8 cellular contexts compared by ENCODE assay signal in the genomic region with DNA sequence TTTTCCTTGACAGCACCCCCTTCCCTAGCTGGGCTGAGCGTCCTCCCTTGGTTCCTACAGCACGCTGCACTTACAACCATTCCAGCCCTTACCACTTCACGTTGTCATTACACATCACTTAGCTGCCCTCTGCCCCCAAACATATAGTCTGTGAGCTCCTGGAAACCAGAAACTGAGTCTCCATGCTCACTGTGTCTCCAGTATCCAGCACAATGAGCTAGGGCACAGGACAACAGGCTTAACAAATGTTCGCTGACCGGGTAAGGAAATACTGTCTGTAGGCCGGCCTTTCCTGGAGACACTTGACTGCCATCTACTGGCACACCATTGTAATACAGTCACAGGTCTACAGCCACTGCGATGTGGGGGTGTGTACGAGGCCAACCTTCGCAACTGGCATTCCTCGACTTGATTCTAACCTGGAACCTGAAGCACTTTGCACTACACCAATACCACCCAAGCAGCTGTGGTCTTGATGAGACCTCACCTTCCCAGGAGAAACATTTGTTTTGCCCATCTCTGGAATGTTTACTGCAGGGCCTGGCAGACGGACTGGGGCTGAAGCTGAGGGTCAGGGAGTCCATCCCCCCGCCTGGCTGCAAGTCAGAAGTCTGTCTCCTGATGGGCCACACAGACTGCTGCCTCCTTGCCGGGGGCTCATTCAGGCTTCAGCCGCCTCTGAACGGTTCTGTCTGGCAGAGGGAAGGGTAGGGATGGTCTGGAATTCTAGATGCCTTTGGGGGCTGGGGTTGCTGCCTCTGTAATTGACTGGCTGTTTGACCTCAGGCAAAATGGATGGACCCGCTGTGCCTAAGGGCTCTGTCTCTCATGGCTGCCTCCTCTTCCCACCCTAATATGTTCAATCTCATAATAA.
A peak's percentile ranks its signal among the peaks of the same experiment; 100 is the strongest.
DNase-seq lines count a peak whose midpoint lies in the region; ATAC-seq and TF ChIP-seq lines count a peak whose summit lies in the region.

No MANE protein-coding gene starts in this region.

- no peaks in the 10 kb centered on the region for H3K9me3 ChIP-seq in CD4-positive, alpha-beta T cell (ENCODE audit: control insufficient read depth, low read length)
- no peaks in the 10 kb centered on the region for H3K9me3 ChIP-seq in parathyroid adenoma (ENCODE audit: control insufficient read depth, low read length)

- H3K27ac ChIP-seq in CD4-positive, alpha-beta T cell (ENCODE audit: low read depth, low read length) = no peak overlapping the region
- H3K27ac ChIP-seq in HL-60 (replicated peaks) = no peak overlapping the region
- peak overlapping the region; percentile 83 for H3K27ac ChIP-seq in parathyroid adenoma

- H3K9ac ChIP-seq in parathyroid adenoma = no peak overlapping the region

- intact Hi-C loops in CD4-positive, alpha-beta T cell (cut with DNase I, micrococcal nuclease) = loop anchor here (1.0 to 5.0 kb wide), 3 partner anchors 149 to 459 kb away; no protein-coding TSS in a partner anchor
- intact Hi-C loops in Right ventricle myocardium superior (cut with DNase I) = loop anchor here (5.0 kb wide), 3 partner anchors 59 to 454 kb away; partner anchors contain the start of gene TIMP3

- H3K27me3 Mint-ChIP-seq in CD4-positive, alpha-beta T cell = peaks cover 4% of the 10 kb centered on the region
- peaks cover 5% of the 10 kb centered on the region for H3K27me3 Mint-ChIP-seq in activated naive CD8-positive, alpha-beta T cell treated with anti-CD3 and anti-CD28 coated beads, Interleukin-2, amount 10 ng/mL, durations not matched to agents 7 days and 5 days

- peaks cover 28% of the 10 kb centered on the region for H3K4me1 ChIP-seq in parathyroid adenoma

- H3K36me3 Mint-ChIP-seq in CD4-positive, alpha-beta T cell (ENCODE audit: low read depth) = no peaks in the 10 kb centered on the region
- no peaks in the 10 kb centered on the region for H3K36me3 Mint-ChIP-seq in activated naive CD8-positive, alpha-beta T cell treated with anti-CD3 and anti-CD28 coated beads, Interleukin-2, amount 10 ng/mL, durations not matched to agents 7 days and 5 days

- TF ChIP-seq CTCF in CD4-positive, alpha-beta T cell (IDR thresholded peaks at IDR 0.05) = peak; percentile 55
- TF ChIP-seq CTCF in HL-60 (IDR thresholded peaks at IDR 0.05; ENCODE audit: insufficient read depth, low read length) (peak; percentile 82), parathyroid adenoma (IDR thresholded peaks at IDR 0.05) (peak; percentile 79)

- DNase-seq in CD4-positive, alpha-beta T cell = peak in 9 of 10 experiments; percentile 1 to 36 (median 8)
- DNase-seq in HL-60 (ENCODE audit: low read depth in 1 of 2, low spot score in 1 of 2) (peak; percentile 24 to 64), OCI-M2 (lab: John Stamatoyannopoulos, UW; ENCODE audit: unreplicated experiment) (peak; percentile 9), Right ventricle myocardium superior (peak; percentile 52)
- DNase-seq in activated naive CD8-positive, alpha-beta T cell treated with anti-CD3 and anti-CD28 coated beads, Interleukin-2, amount 10 ng/mL, durations not matched to agents 7 days and 5 days = peak; percentile 35

- H3K79me2 ChIP-seq in parathyroid adenoma = no peaks in the 10 kb centered on the region

- no peak overlapping the region for H3K4me3 Mint-ChIP-seq in CD4-positive, alpha-beta T cell
- H3K4me3 Mint-ChIP-seq in activated naive CD8-positive, alpha-beta T cell treated with anti-CD3 and anti-CD28 coated beads, Interleukin-2, amount 10 ng/mL, durations not matched to agents 7 days and 5 days = no peak overlapping the region

- H3K4me1 Mint-ChIP-seq in CD4-positive, alpha-beta T cell (ENCODE audit: low read depth) = no peaks in the 10 kb centered on the region
- no peaks in the 10 kb centered on the region for H3K4me1 Mint-ChIP-seq in activated naive CD8-positive, alpha-beta T cell treated with anti-CD3 and anti-CD28 coated beads, Interleukin-2, amount 10 ng/mL, durations not matched to agents 7 days and 5 days

- H3K9me3 Mint-ChIP-seq in CD4-positive, alpha-beta T cell = no peaks in the 10 kb centered on the region
- H3K9me3 Mint-ChIP-seq in activated naive CD8-positive, alpha-beta T cell treated with anti-CD3 and anti-CD28 coated beads, Interleukin-2, amount 10 ng/mL, durations not matched to agents 7 days and 5 days = no peaks in the 10 kb centered on the region

- H3K27me3 ChIP-seq in CD4-positive, alpha-beta T cell (ENCODE audit: control insufficient read depth, insufficient read depth, low read length) = no peaks in the 10 kb centered on the region
- H3K27me3 ChIP-seq in HL-60 (ENCODE audit: insufficient read depth, poor library complexity, severe bottlenecking) = no peaks in the 10 kb centered on the region
- no peaks in the 10 kb centered on the region for H3K27me3 ChIP-seq in parathyroid adenoma (ENCODE audit: control insufficient read depth, insufficient read depth, low read length)

- H3K27ac Mint-ChIP-seq in CD4-positive, alpha-beta T cell = no peak overlapping the region
- H3K27ac Mint-ChIP-seq in activated naive CD8-positive, alpha-beta T cell treated with anti-CD3 and anti-CD28 coated beads, Interleukin-2, amount 10 ng/mL, durations not matched to agents 7 days and 5 days = no peak overlapping the region

- peak overlapping the region; percentile 41 for H3K4me2 ChIP-seq in parathyroid adenoma (ENCODE audit: low read length)

- peak overlapping the region; percentile 72 for H2AFZ ChIP-seq in parathyroid adenoma

- POLR2A ChIA-PET in CD4-positive, alpha-beta T cell (lab: Charles Lee) = no interaction called here
- POLR2A ChIA-PET in activated naive CD8-positive, alpha-beta T cell treated with anti-CD3 and anti-CD28 coated beads, Interleukin-2, amount 10 ng/mL, durations not matched to agents 7 days and 5 days (lab: Charles Lee) = no interaction called here

- H3K4me3 ChIP-seq in HL-60 (replicated peaks; ENCODE audit: insufficient read depth, low read length) (no peak overlapping the region), parathyroid adenoma (ENCODE audit: low read depth, low read length) (peak overlapping the region; percentile 7)

- no peak for ATAC-seq in CD4-positive, alpha-beta T cell (ENCODE audit: poor library complexity)
- ATAC-seq in activated naive CD8-positive, alpha-beta T cell treated with anti-CD3 and anti-CD28 coated beads, Interleukin-2, amount 10 ng/mL, durations not matched to agents 7 days and 5 days (ENCODE audit: low read depth) = peak; percentile 60
- ATAC-seq in Right ventricle myocardium superior (ENCODE audit: poor library complexity) (peak; percentile 97), HG02798 (IDR thresholded peaks at IDR 0.05; ENCODE audit: poor library complexity, unreplicated experiment) (no peak), GM19455 (IDR thresholded peaks at IDR 0.05; ENCODE audit: unreplicated experiment) (no peak)

- H3K36me3 ChIP-seq in parathyroid adenoma (ENCODE audit: control insufficient read depth, insufficient read depth, low read length) = no peaks in the 10 kb centered on the region

- CTCF ChIA-PET in CD4-positive, alpha-beta T cell (lab: Charles Lee) = no interaction called here

Comparison
In these comparisons a context has a peak if more than half of its experiments do, and no peak if none do; other contexts are left out.
1. ATAC-seq: peak in activated naive CD8-positive, alpha-beta T cell treated with anti-CD3 and anti-CD28 coated beads, Interleukin-2, amount 10 ng/mL, durations not matched to agents 7 days and 5 days (single experiment) and Right ventricle myocardium superior (single experiment); none in CD4-positive, alpha-beta T cell (single experiment), HG02798 (single experiment) and GM19455 (single experiment).
2. Peak in every context shown above with its lines, with median percentiles within 50 percentile points of each other: DNase-seq and CTCF ChIP-seq.